Comparison of ENCODE assay signal across 18 cellular contexts in the genomic region with DNA sequence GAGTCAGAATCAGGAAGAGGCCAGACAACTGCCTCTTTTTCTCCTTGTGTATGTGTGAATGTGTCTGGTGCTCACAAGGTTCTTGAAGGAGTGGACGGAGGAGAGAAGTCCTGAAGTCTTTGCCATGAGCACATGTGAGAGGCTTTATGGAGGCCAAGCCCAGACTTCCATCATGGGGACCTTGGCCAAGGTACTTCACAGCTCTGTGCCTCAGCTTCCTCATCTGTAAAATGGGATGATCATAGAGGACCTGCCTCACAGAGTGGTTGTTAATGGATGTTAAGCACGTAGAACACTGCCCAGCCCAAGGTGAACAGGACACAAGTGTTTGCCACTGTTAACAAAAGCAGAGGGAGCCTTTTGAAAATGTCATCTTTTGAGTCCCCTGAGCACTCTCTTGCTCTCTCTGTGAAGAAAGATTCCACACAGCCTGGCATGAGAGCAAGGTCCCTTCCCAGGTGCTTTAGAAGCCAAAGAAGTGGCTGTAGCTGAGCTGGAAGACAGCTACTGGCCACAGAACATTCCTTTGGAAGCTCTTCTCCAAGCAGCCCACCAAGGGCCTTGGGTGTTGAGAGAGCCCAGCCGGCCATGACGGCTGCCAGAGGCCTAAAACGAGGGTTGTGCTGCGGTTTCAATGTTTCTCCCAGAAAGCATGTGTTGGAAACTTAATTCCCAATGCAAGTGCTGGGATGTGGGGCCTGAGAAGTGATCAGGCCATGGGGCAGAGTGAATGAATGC. TPM values are rescaled to one million over a fixed set of nuclear protein-coding genes. Genes with fewer than 3 reads are reported as not detected.
DNase-seq lines count a peak whose midpoint lies in the region; ATAC-seq, FAIRE-seq and TF ChIP-seq lines count a peak whose summit lies in the region.
"Had no signal": no experiment of that assay in that cellular context is flagged by ENCODE, and none has a peak within 500 bp of the region (broad histone marks: within the 10 kb centered on the region; RNA-seq: fewer than 3 reads in every experiment).

No MANE protein-coding gene starts in this region.

- no peak overlapping the region for H2BK20ac ChIP-seq in H1 (ENCODE audit: low read length)

- no peak overlapping the region for H2BK15ac ChIP-seq in H1 (ENCODE audit: low read length)

- H3K36me3 Mint-ChIP-seq in naive thymus-derived CD4-positive, alpha-beta T cell, result peaks cover 0 to 6% (median 0%) of the 10 kb centered on the region in 5 donors
- H3K36me3 Mint-ChIP-seq in neural progenitor cell, result no peaks in the 10 kb centered on the region
- H3K36me3 Mint-ChIP-seq: IgD-negative memory B cell had no signal

- peak overlapping the region in 7 of 9 donors; percentile 19 to 61 (median 34) for H3K27ac Mint-ChIP-seq in naive thymus-derived CD4-positive, alpha-beta T cell
- no peak overlapping the region for H3K27ac Mint-ChIP-seq in neural progenitor cell

- WGBS in H1 (ENCODE audit: extremely low coverage in 1 of 2, insufficient coverage in 1 of 2, insufficient read length in 1 of 2, insufficient replicate concordance in 2 of 2, low coverage in 1 of 2, low lambda C conversion rate in 2 of 2, missing lambda C conversion rate in 1 of 2), 2 experiments, result 94% methylated on average over 6 of the region's 6 CpGs; no CpG with 5 or more reads in 1 of the 2 experiments

- H3K4me3 ChIP-seq in H1 (ENCODE audit: extremely low read depth in 1 of 4, insufficient read depth in 2 of 4, low read depth in 3 of 4, low read length in 4 of 4) (no peak overlapping the region), neural progenitor cell (no peak overlapping the region)
- H3K4me3 ChIP-seq in naive thymus-derived CD4-positive, alpha-beta T cell (ENCODE audit: low read length), result no peak overlapping the region
- H3K4me3 ChIP-seq: BLaER1, GM12878 had no signal

- no peak overlapping the region for H2AK5ac ChIP-seq in H1 (ENCODE audit: low read depth, low read length)

- H3F3A ChIP-seq in neural progenitor cell (ENCODE audit: low read depth), result peaks cover under 1% of the 10 kb centered on the region

- H3K27me3 ChIP-seq in H1 (replicated peaks in 1 of 4; ENCODE audit: control insufficient read depth in 3 of 4, extremely low read depth in 1 of 4, insufficient read depth in 3 of 4, low read length in 3 of 4) (no peaks in the 10 kb centered on the region), neural progenitor cell (no peaks in the 10 kb centered on the region)
- no peaks in the 10 kb centered on the region for H3K27me3 ChIP-seq in naive thymus-derived CD4-positive, alpha-beta T cell (ENCODE audit: control insufficient read depth in 2 of 2, insufficient read depth in 2 of 2, low read length in 2 of 2)
- H3K27me3 ChIP-seq: BLaER1 had no signal

- no peak overlapping the region for H4K8ac ChIP-seq in H1 (ENCODE audit: extremely low read depth, insufficient read depth, low read length)

- H3K9ac ChIP-seq in H1 (replicated peaks in 1 of 4; ENCODE audit: extremely low read depth in 1 of 4, low read depth in 3 of 4, low read length in 3 of 4) (no peak overlapping the region), neural progenitor cell (no peak overlapping the region)
- H3K9ac ChIP-seq: BLaER1 had no signal

- no peak for FAIRE-seq in H1 (lab: Jason Lieb, UNC)
- FAIRE-seq: GM12878, GM18507 had no signal

- no peak overlapping the region for H3K23ac ChIP-seq in H1 (ENCODE audit: insufficient read length)

- peak; percentile 19 for DNase-seq in activated CD8-positive, alpha-beta memory T cell treated with anti-CD3 and anti-CD28 coated beads for 24 hours
- DNase-seq in activated CD8-positive, alpha-beta memory T cell treated with anti-CD3 and anti-CD28 coated beads, Interleukin-2, amount 50 U/mL, for 4 hours, result no peak
- DNase-seq in H1 (ENCODE audit: low read depth in 1 of 2, low spot score in 2 of 2), result peak in 1 of 2 experiments; percentile 42
- DNase-seq in naive thymus-derived CD4-positive, alpha-beta T cell, result no peak
- DNase-seq in ureter (ENCODE audit: low spot score), result peak; percentile 17
- no peak for DNase-seq in neural progenitor cell (ENCODE audit: low spot score)
- no peak for DNase-seq in NCI-H526 treated with DMSO at 0.1 percent for 48 hours (lab: John Stamatoyannopoulos, UW)
- DNase-seq: 8988T; HCEC 1CT; NCI-H1436 treated with DMSO at 0.1 percent for 48 hours; NCI-H226; NCI-H526; NK-92 treated with Interleukin-12 subunit alpha and Interleukin-12 subunit beta, amount 100 ng/mL, for 24 hours had no signal

- H3K14ac ChIP-seq in H1 (ENCODE audit: insufficient read length), result no peak overlapping the region

- H3K4me1 ChIP-seq in H1 (replicated peaks in 1 of 4; ENCODE audit: control insufficient read depth in 3 of 4, insufficient read depth in 4 of 4, low read length in 3 of 4), result peaks cover 8 to 13% (median 11%) of the 10 kb centered on the region in 4 experiments
- H3K4me1 ChIP-seq in naive thymus-derived CD4-positive, alpha-beta T cell (ENCODE audit: control insufficient read depth in 2 of 2, insufficient read depth in 2 of 2, low read length in 2 of 2), result peaks cover 0 to 7% of the 10 kb centered on the region in 2 donors
- no peaks in the 10 kb centered on the region for H3K4me1 ChIP-seq in neural progenitor cell
- H3K4me1 ChIP-seq: BLaER1 had no signal

- no peaks in the 10 kb centered on the region for H3K9me3 Mint-ChIP-seq in naive thymus-derived CD4-positive, alpha-beta T cell
- no peaks in the 10 kb centered on the region for H3K9me3 Mint-ChIP-seq in neural progenitor cell
- H3K9me3 Mint-ChIP-seq: IgD-negative memory B cell had no signal

- no peak overlapping the region for H4K91ac ChIP-seq in H1 (replicated peaks; ENCODE audit: insufficient read length, low read length)

- no peak overlapping the region for H3K4me3 Mint-ChIP-seq in naive thymus-derived CD4-positive, alpha-beta T cell
- H3K4me3 Mint-ChIP-seq in neural progenitor cell, result no peak overlapping the region

- intact Hi-C loops in naive thymus-derived CD4-positive, alpha-beta T cell (cut with micrococcal nuclease), result no loop called here

- no peaks in the 10 kb centered on the region for H3K36me3 ChIP-seq in H1 (ENCODE audit: control insufficient read depth in 2 of 4, insufficient read depth in 4 of 4, low read length in 3 of 4)
- no peaks in the 10 kb centered on the region for H3K36me3 ChIP-seq in naive thymus-derived CD4-positive, alpha-beta T cell (ENCODE audit: control insufficient read depth in 2 of 3, insufficient read depth in 3 of 3, low read length in 3 of 3)
- no peaks in the 10 kb centered on the region for H3K36me3 ChIP-seq in neural progenitor cell

- no peak overlapping the region for H2BK120ac ChIP-seq in H1 (replicated peaks; ENCODE audit: low read depth, low read length)

- H3K27ac ChIP-seq in H1 (ENCODE audit: low read depth, low read length), result no peak overlapping the region
- H3K27ac ChIP-seq in naive thymus-derived CD4-positive, alpha-beta T cell (ENCODE audit: low read depth, low read length), result no peak overlapping the region
- H3K27ac ChIP-seq in neural progenitor cell, result no peak overlapping the region
- H3K27ac ChIP-seq: BLaER1 had no signal

- no peaks in the 10 kb centered on the region for H3K79me1 ChIP-seq in H1 (ENCODE audit: low read depth, low read length)

- CTCF ChIA-PET in H1 (lab: Charles Lee; ENCODE audit: partially characterized antibody), result no interaction called here
- CTCF ChIA-PET in naive thymus-derived CD4-positive, alpha-beta T cell (lab: Charles Lee), result interaction anchor here (0.6 to 1.1 kb wide), 2 partner anchors 19 to 138 kb away, joined by 3 to 4 read pairs; no protein-coding TSS in a partner anchor

- no peaks in the 10 kb centered on the region for H4K20me1 ChIP-seq in H1 (replicated peaks in 1 of 2; ENCODE audit: control insufficient read depth in 1 of 2, insufficient read depth in 2 of 2, low read length in 2 of 2)
- H4K20me1 ChIP-seq in neural progenitor cell (ENCODE audit: low read depth), result no peaks in the 10 kb centered on the region
- H4K20me1 ChIP-seq: BLaER1 had no signal

- H2AFZ ChIP-seq in H1 (ENCODE audit: low read length) (no peak overlapping the region), neural progenitor cell (replicated peaks) (no peak overlapping the region)

- no peak for ATAC-seq in naive thymus-derived CD4-positive, alpha-beta T cell
- ATAC-seq in GM21390 (IDR thresholded peaks at IDR 0.05; ENCODE audit: unreplicated experiment), result no peak
- ATAC-seq: GM12878 had no signal

- H3K79me2 ChIP-seq in H1 (ENCODE audit: control insufficient read depth in 1 of 2, insufficient read depth in 2 of 2, low read length in 2 of 2), result no peaks in the 10 kb centered on the region
- no peaks in the 10 kb centered on the region for H3K79me2 ChIP-seq in neural progenitor cell (ENCODE audit: low read depth)

- no peak overlapping the region for H2BK5ac ChIP-seq in H1 (ENCODE audit: low read depth, low read length)

- H3K27me3 Mint-ChIP-seq in naive thymus-derived CD4-positive, alpha-beta T cell, result no peaks in the 10 kb centered on the region
- H3K27me3 Mint-ChIP-seq in neural progenitor cell (ENCODE audit: insufficient read depth, low read depth), result no peaks in the 10 kb centered on the region
- H3K27me3 Mint-ChIP-seq: IgD-negative memory B cell had no signal

- peaks cover 10 to 20% (median 12%) of the 10 kb centered on the region in 7 donors for H3K4me1 Mint-ChIP-seq in naive thymus-derived CD4-positive, alpha-beta T cell
- H3K4me1 Mint-ChIP-seq in neural progenitor cell, result no peaks in the 10 kb centered on the region

- TF ChIP-seq CTCF in H1 (IDR thresholded peaks at IDR 0.05; ENCODE audit: control extremely low read depth in 1 of 3, insufficient read depth in 1 of 3, low read depth in 1 of 3, low read length in 3 of 3), result no peak
- no peak for TF ChIP-seq CTCF in neural progenitor cell (IDR thresholded peaks at IDR 0.05)

- no peak overlapping the region for H3K56ac ChIP-seq in H1 (replicated peaks; ENCODE audit: insufficient read length, low read depth, low read length)

- H3K4me2 ChIP-seq in H1 (ENCODE audit: insufficient read depth in 1 of 2, low read depth in 2 of 2, low read length in 2 of 2) (no peak overlapping the region), neural progenitor cell (no peak overlapping the region)
- H3K4me2 ChIP-seq: BLaER1 had no signal

- TF ChIP-seq RAD21 in H1 (IDR thresholded peaks at IDR 0.05 in 1 of 2, conservative IDR thresholded peaks at IDR 0.05 in 1 of 2; ENCODE audit: low read depth in 2 of 2, low read length in 2 of 2), result no peak

- POLR2A ChIA-PET in H1 (lab: Charles Lee; ENCODE audit: partially characterized antibody), result no interaction called here
- POLR2A ChIA-PET in naive thymus-derived CD4-positive, alpha-beta T cell (lab: Charles Lee), result no interaction called here

- H3K9me3 ChIP-seq in H1 (ENCODE audit: insufficient read depth in 2 of 2, low read depth in 1 of 2, low read length in 1 of 2) (no peaks in the 10 kb centered on the region), neural progenitor cell (ENCODE audit: low read depth) (no peaks in the 10 kb centered on the region)
- no peaks in the 10 kb centered on the region for H3K9me3 ChIP-seq in naive thymus-derived CD4-positive, alpha-beta T cell (ENCODE audit: control insufficient read depth in 2 of 3, low read length in 3 of 3)
- H3K9me3 ChIP-seq: BLaER1 had no signal

- TF ChIP-seq POLR2A in H1 (IDR thresholded peaks at IDR 0.05; ENCODE audit: control extremely low read depth in 1 of 2, low read depth in 2 of 2, low read length in 2 of 2), result no peak

- peak overlapping the region; percentile 52; the same call in 1 of the 2 replicates for H2BK12ac ChIP-seq in H1 (ENCODE audit: low read depth, low read length)

- no peak for TF ChIP-seq EP300 in H1 (IDR thresholded peaks at IDR 0.05; ENCODE audit: borderline replicate concordance in 1 of 2, low read depth in 2 of 2, low read length in 2 of 2)

- H3K4ac ChIP-seq in H1 (replicated peaks; ENCODE audit: insufficient read length, low read depth, low read length), result no peak overlapping the region

- H3K23me2 ChIP-seq in H1 (ENCODE audit: low read depth, low read length), result no peaks in the 10 kb centered on the region

- H3K18ac ChIP-seq in H1 (ENCODE audit: extremely low read depth, low read length), result no peak overlapping the region

- H4K5ac ChIP-seq in H1 (ENCODE audit: insufficient read length, low read depth, low read length), result no peak overlapping the region

RNA-seq across cellular contexts. Expression of gene ASPRV1, which starts 41.8 kb away (rescaled TPM):
- 0.86 and 0.95 TPM in 2 replicates for total RNA-seq in H1 (2021; fragmentation: NEBNext Ultra II Directional; extraction: Animal tissue kit (Norgen Biotek cat#: 25700))
- 0.42 and 0.59 TPM in 2 replicates for polyA plus RNA-seq in H1 (2011; rRNA removed)
- polyA plus RNA-seq in H1 (2011; cell fraction: cytosol; rRNA removed), result 0.80 TPM
- polyA plus RNA-seq in H1 (2011; cell fraction: nucleus; rRNA removed), result 1.2 TPM
- polyA plus RNA-seq in H1 (2012, experiment 1 of 2), result 0.87 to 1.0 TPM (median 0.95 TPM) in 4 replicates
- 0.76 TPM for polyA plus RNA-seq in H1 (2012, experiment 2 of 2)
- polyA plus RNA-seq in H1 (2013, experiment 1 of 2), result 0.32 TPM
- polyA plus RNA-seq in H1 (2013, experiment 2 of 2), result 0.31 TPM
- 0.57 and 0.73 TPM in 2 replicates for polyA minus RNA-seq in H1 (2011; rRNA and poly(A)+ RNA removed)
- polyA minus RNA-seq in H1 (2011; cell fraction: cytosol; rRNA and poly(A)+ RNA removed), result 0.51 TPM
- polyA minus RNA-seq in H1 (2011; cell fraction: nucleus; rRNA and poly(A)+ RNA removed), result 1.00 TPM
- 1 to 10 TPM; 1.7 to 2.9 (median 2.3) TPM for total RNA-seq in naive thymus-derived CD4-positive, alpha-beta T cell
- 1 to 10 TPM in 1 of 2 donors, under 1 TPM in 1; 0.91 to 1.2 TPM for polyA plus RNA-seq in naive thymus-derived CD4-positive, alpha-beta T cell
- total RNA-seq in ureter, result 1.7 TPM
- total RNA-seq in neural progenitor cell (ENCODE audit: low replicate concordance), result 0.30 and 1.2 TPM in 2 replicates

Comparison
In these comparisons a context has a peak if more than half of its experiments do, and no peak if none do; other contexts are left out.
1. DNase-seq: peak in activated CD8-positive, alpha-beta memory T cell treated with anti-CD3 and anti-CD28 coated beads for 24 hours (single experiment) and ureter (single experiment); none in activated CD8-positive, alpha-beta memory T cell treated with anti-CD3 and anti-CD28 coated beads, Interleukin-2, amount 50 U/mL, for 4 hours (single experiment), naive thymus-derived CD4-positive, alpha-beta T cell (0 of 9), neural progenitor cell (single experiment) and NCI-H526 treated with DMSO at 0.1 percent for 48 hours (single experiment).